26 cellular contexts compared by ENCODE assay signal in genomic region chr15:101541501-101542292, GRCh38.
"Had no signal": no experiment of that assay in that cellular context is flagged by ENCODE, and none has a peak within 500 bp of the region (broad histone marks: within the 10 kb centered on the region; RNA-seq: fewer than 3 reads in every experiment).

No MANE protein-coding gene starts in this region.

- DNase-seq: activated CD4-positive, alpha-beta T cell treated with anti-CD3 and anti-CD28 coated beads for 4 hours; activated CD4-positive, alpha-beta T cell treated with anti-CD3 and anti-CD28 coated beads, Interleukin-2, amount 50 U/mL, for 4 hours; activated CD8-positive, alpha-beta T cell treated with anti-CD3 and anti-CD28 coated beads, Interleukin-2, amount 10 ng/mL, durations not matched to agents 7 days and 5 days; activated effector memory CD4-positive, alpha-beta T cell treated with anti-CD3 and anti-CD28 coated beads, Interleukin-2, amount 50 U/mL, for 16 hours; activated naive CD4-positive, alpha-beta T cell treated with Interleukin-2 at 50 U/mL for 16 hours; activated naive CD8-positive, alpha-beta T cell treated with anti-CD3 and anti-CD28 coated beads, Interleukin-2, amount 50 U/mL, for 24 hours; activated T-cell treated with anti-CD3 and anti-CD28 coated beads, Interleukin-2, amount 50 U/mL, for 4 hours; MV-4-11; NCI-H1092 treated with DMSO at 0.1 percent for 48 hours; NCI-H1417 treated with DMSO at 0.1 percent for 48 hours; NCI-H1694; NCI-H2029; NCI-H2107; NCI-H2171 treated with DMSO at 0.1 percent for 48 hours; NCI-H226; NCI-H526 treated with DMSO at 0.1 percent for 48 hours; NCI-H82; Right ventricle myocardium superior; RPMI8226; SJCRH30; SK-N-SH had no signal

- ATAC-seq: activated CD4-positive, CD25-positive, alpha-beta regulatory T cell treated with anti-CD3 and anti-CD28 coated beads, Interleukin-2, amount 50 U/mL, for 24 hours; activated CD8-positive, alpha-beta T cell treated with anti-CD3 and anti-CD28 coated beads, Interleukin-2, amount 10 ng/mL, durations not matched to agents 7 days and 5 days; activated naive CD4-positive, alpha-beta T cell treated with anti-CD3 and anti-CD28 coated beads, Interleukin-2, amount 50 U/mL, for 72 hours; activated naive CD8-positive, alpha-beta T cell treated with anti-CD3 and anti-CD28 coated beads, Interleukin-2, amount 50 U/mL, for 24 hours; activated T-cell treated with anti-CD3 and anti-CD28 coated beads, Interleukin-2, amount 50 U/mL, for 4 hours had no signal

- H3K4me3 ChIP-seq: SJCRH30 had no signal

- H3K4me1 ChIP-seq: SJCRH30 had no signal

- H3K4me1 Mint-ChIP-seq: activated naive CD8-positive, alpha-beta T cell treated with anti-CD3 and anti-CD28 coated beads, Interleukin-2, amount 50 U/mL, for 24 hours; brain had no signal

- H3K27me3 ChIP-seq: SJCRH30 had no signal

- H3K36me3 Mint-ChIP-seq: activated naive CD4-positive, alpha-beta T cell treated with anti-CD3 and anti-CD28 coated beads, Interleukin-2, amount 50 U/mL, for 72 hours; brain had no signal

- H3K36me3 ChIP-seq: SJCRH30, WERI-Rb-1 had no signal

- H3K4me2 ChIP-seq: KMS-11, SK-N-SH had no signal

- H3K27ac ChIP-seq: KMS-11, SJCRH30, WERI-Rb-1 had no signal

- H3K9ac ChIP-seq: KMS-11, SK-N-SH had no signal

- H3K9me3 ChIP-seq: SJCRH30, SK-N-SH had no signal

- H3K9me3 Mint-ChIP-seq: activated naive CD4-positive, alpha-beta T cell treated with anti-CD3 and anti-CD28 coated beads, Interleukin-2, amount 50 U/mL, for 72 hours; activated naive CD8-positive, alpha-beta T cell treated with anti-CD3 and anti-CD28 coated beads, Interleukin-2, amount 50 U/mL, for 24 hours had no signal

- H3K27ac Mint-ChIP-seq: activated CD8-positive, alpha-beta T cell treated with anti-CD3 and anti-CD28 coated beads, Interleukin-2, amount 10 ng/mL, durations not matched to agents 7 days and 5 days; activated naive CD4-positive, alpha-beta T cell treated with anti-CD3 and anti-CD28 coated beads, Interleukin-2, amount 50 U/mL, for 72 hours; activated naive CD8-positive, alpha-beta T cell treated with anti-CD3 and anti-CD28 coated beads, Interleukin-2, amount 50 U/mL, for 24 hours; brain had no signal

- H3K4me3 Mint-ChIP-seq: activated CD8-positive, alpha-beta T cell treated with anti-CD3 and anti-CD28 coated beads, Interleukin-2, amount 10 ng/mL, durations not matched to agents 7 days and 5 days; activated naive CD8-positive, alpha-beta T cell treated with anti-CD3 and anti-CD28 coated beads, Interleukin-2, amount 50 U/mL, for 24 hours; activated T-cell treated with anti-CD3 and anti-CD28 coated beads, Interleukin-2, amount 50 U/mL, for 4 hours; brain had no signal
